In the genomic region with DNA sequence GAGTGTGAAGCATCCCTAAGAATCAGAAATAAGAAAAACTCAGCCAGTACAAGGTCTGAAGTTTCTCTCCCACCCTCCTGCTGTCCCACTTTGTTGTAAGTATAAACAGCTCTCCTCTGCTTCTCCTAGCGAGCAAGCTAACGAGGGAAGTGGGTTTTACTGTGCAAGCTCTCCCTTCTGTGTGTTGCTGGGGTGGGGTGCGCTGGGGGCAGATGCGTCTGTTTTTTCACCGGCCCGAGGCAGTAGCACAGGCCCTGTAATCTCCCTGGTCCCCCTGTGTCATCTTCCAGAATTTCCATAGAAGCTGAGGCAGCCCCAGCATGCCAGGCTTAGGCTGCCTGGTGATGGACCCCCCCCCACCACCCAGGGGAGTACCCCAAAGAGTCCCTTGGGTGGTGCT, we compare ENCODE assay signal across 1 cellular context.
TF ChIP-seq lines count a peak whose summit lies in the region.

No MANE protein-coding gene starts in this region.

TF ChIP-seq in GM23338, 12 proteins besides CTCF, POLR2A, EP300 and RAD21:
- TF ChIP-seq ZNF462 (CRISPR knock-in tag; IDR thresholded peaks at IDR 0.05) (no peak), ZNF114 (CRISPR knock-in tag; IDR thresholded peaks at IDR 0.05) (no peak), EZH2 (IDR thresholded peaks at IDR 0.05; ENCODE audit: low read depth, unreplicated experiment) (no peak), ZNF331 (CRISPR knock-in tag; IDR thresholded peaks at IDR 0.05; ENCODE audit: low read depth) (no peak), EZH2phosphoT487 (IDR thresholded peaks at IDR 0.05; ENCODE audit: unreplicated experiment) (no peak), NANOG (IDR thresholded peaks at IDR 0.05; ENCODE audit: borderline replicate concordance) (no peak), CREB1 (CRISPR knock-in tag; IDR thresholded peaks at IDR 0.05; ENCODE audit: low read depth) (no peak)
- TF ChIP-seq, protein P1, sequence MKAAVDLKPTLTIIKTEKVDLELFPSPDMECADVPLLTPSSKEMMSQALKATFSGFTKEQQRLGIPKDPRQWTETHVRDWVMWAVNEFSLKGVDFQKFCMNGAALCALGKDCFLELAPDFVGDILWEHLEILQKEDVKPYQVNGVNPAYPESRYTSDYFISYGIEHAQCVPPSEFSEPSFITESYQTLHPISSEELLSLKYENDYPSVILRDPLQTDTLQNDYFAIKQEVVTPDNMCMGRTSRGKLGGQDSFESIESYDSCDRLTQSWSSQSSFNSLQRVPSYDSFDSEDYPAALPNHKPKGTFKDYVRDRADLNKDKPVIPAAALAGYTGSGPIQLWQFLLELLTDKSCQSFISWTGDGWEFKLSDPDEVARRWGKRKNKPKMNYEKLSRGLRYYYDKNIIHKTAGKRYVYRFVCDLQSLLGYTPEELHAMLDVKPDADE (IDR thresholded peaks at IDR 0.05) = no peak
